Comparison of ENCODE assay signal across 9 cellular contexts in genomic region chr4:122914292-122914904, GRCh38.
DNase-seq lines count a peak whose midpoint lies in the region; ATAC-seq and TF ChIP-seq lines count a peak whose summit lies in the region.
"Had no signal": no experiment of that assay in that cellular context is flagged by ENCODE, and none has a peak within 500 bp of the region (broad histone marks: within the 10 kb centered on the region; RNA-seq: fewer than 3 reads in every experiment).

No MANE protein-coding gene starts in this region.

- ATAC-seq in GM19455 (IDR thresholded peaks at IDR 0.05; ENCODE audit: unreplicated experiment) (peak; percentile 94), HG03520 (IDR thresholded peaks at IDR 0.05; ENCODE audit: unreplicated experiment) (peak; percentile 94), HG03457 (IDR thresholded peaks at IDR 0.05; ENCODE audit: unreplicated experiment) (no peak)

- H3K27ac ChIP-seq in VCaP = no peak overlapping the region
- H3K27ac ChIP-seq: pancreas had no signal

- peak; percentile 75 for TF ChIP-seq CTCF in VCaP (conservative IDR thresholded peaks at IDR 0.05)

- peak; percentile 61 for DNase-seq in ELR (ENCODE audit: low read depth)
- DNase-seq in kidney glomerular epithelial cell (lab: John Stamatoyannopoulos, UW) = peak; percentile 51
- no peak for DNase-seq in NCI-H2171 (lab: John Stamatoyannopoulos, UW)
- no peak for DNase-seq in cerebellar nuclear complex (lab: John Stamatoyannopoulos, UW)
- DNase-seq: pancreas had no signal

Comparison
In these comparisons a context has a peak if more than half of its experiments do, and no peak if none do; other contexts are left out.
1. DNase-seq: peak in ELR (single experiment) and kidney glomerular epithelial cell (single experiment); none in NCI-H2171 (single experiment) and cerebellar nuclear complex (0 of 2).